ENCODE assay signal across 7 cellular contexts in the genomic region with DNA sequence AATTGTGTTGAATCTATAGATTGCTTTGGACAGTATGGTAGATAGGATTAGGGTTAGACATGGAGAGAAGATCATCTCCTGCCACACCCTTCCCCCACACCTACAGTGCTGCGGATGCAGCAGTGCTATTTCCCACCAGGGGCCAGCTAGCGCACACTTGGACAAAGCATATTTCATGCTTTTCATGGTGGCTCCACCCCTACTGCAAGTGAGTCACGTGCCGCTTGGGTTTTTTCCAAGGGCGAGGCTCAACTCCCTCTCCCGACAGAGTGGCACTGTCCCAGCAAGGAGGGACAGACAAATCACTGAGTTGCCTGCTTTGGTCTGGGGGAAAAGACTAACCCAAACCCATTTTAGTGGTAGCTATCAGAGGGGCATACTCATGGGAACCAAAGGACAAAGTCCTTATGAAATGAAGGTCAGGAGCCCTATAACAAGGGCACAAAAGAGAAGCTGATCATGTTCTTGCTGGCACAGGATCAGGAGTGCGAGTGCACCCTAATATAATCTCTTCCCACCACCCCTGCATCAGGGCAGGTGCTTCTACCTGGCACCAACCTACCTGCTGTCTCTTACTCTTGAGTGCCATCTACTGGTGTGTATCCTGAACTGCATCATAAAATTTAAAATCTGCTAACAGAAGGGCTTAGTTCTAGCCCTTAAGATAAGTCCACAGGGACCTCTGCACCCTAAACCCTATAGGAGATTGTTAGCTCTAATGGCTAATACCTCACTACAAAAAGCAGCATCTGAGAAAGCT. TPM values are rescaled to one million over a fixed set of nuclear protein-coding genes. Genes with fewer than 3 reads are reported as not detected.
DNase-seq lines count a peak whose midpoint lies in the region; ATAC-seq lines count a peak whose summit lies in the region.

No MANE protein-coding gene starts in this region.

- DNase-seq in DMS153 (lab: John Stamatoyannopoulos, UW) (peak; percentile 13), NOMO-1 treated with DMSO at 0.1 percent for 48 hours (lab: John Stamatoyannopoulos, UW; ENCODE audit: unreplicated experiment) (peak; percentile 4), NCI-H2227 treated with DMSO at 0.1 percent for 48 hours (lab: John Stamatoyannopoulos, UW) (no peak)
- DNase-seq in central memory CD4-positive, alpha-beta T cell = peak; percentile 47
- DNase-seq in naive thymus-derived CD8-positive, alpha-beta T cell = peak in 8 of 10 donors; percentile 0 to 62 (median 42)
- no peak for DNase-seq in activated T-helper 1 cell treated with anti-CD3 and anti-CD28 coated beads, Interleukin-12 subunit alpha, Interleukin-12 subunit beta, Interleukin-2, Interleukin-4 antibody, amounts not matched to agents 30 ng/mL and 10 ng/mL and 1 ng/mL, durations not matched to agents 14 hours and 24 hours and 36 hours (ENCODE audit: low spot score)

- ATAC-seq in GM19351 (IDR thresholded peaks at IDR 0.05; ENCODE audit: unreplicated experiment) = peak; percentile 60
- peak; percentile 68 to 72 for ATAC-seq in naive thymus-derived CD8-positive, alpha-beta T cell

- H3K36me3 Mint-ChIP-seq in naive thymus-derived CD8-positive, alpha-beta T cell = peaks cover 0 to 8% (median 0%) of the 10 kb centered on the region in 3 donors
- H3K36me3 Mint-ChIP-seq in activated T-helper 1 cell treated with anti-CD3 and anti-CD28 coated beads, Interleukin-12 subunit alpha, Interleukin-12 subunit beta, Interleukin-2, Interleukin-4 antibody, amounts not matched to agents 30 ng/mL and 10 ng/mL and 1 ng/mL, durations not matched to agents 14 hours and 24 hours and 36 hours (ENCODE audit: low read depth) = no peaks in the 10 kb centered on the region

- peak overlapping the region in 3 of 10 donors; percentile 28 to 83 (median 40) for H3K27ac Mint-ChIP-seq in naive thymus-derived CD8-positive, alpha-beta T cell
- H3K27ac Mint-ChIP-seq in activated T-helper 1 cell treated with anti-CD3 and anti-CD28 coated beads, Interleukin-12 subunit alpha, Interleukin-12 subunit beta, Interleukin-2, Interleukin-4 antibody, amounts not matched to agents 30 ng/mL and 10 ng/mL and 1 ng/mL, durations not matched to agents 14 hours and 24 hours and 36 hours = no peak overlapping the region

- intact Hi-C loops in activated T-helper 1 cell treated with anti-CD3 and anti-CD28 coated beads, Interleukin-12 subunit alpha, Interleukin-12 subunit beta, Interleukin-2, Interleukin-4 antibody, amounts not matched to agents 30 ng/mL and 10 ng/mL and 1 ng/mL, durations not matched to agents 14 hours and 24 hours and 36 hours (cut with micrococcal nuclease) = loop anchor here (1.0 to 5.0 kb wide), 5 partner anchors 80 to 1747 kb away; a partner anchor contains a TSS

- no peak overlapping the region for H3K4me3 Mint-ChIP-seq in naive thymus-derived CD8-positive, alpha-beta T cell
- no peak overlapping the region for H3K4me3 Mint-ChIP-seq in activated T-helper 1 cell treated with anti-CD3 and anti-CD28 coated beads, Interleukin-12 subunit alpha, Interleukin-12 subunit beta, Interleukin-2, Interleukin-4 antibody, amounts not matched to agents 30 ng/mL and 10 ng/mL and 1 ng/mL, durations not matched to agents 14 hours and 24 hours and 36 hours

- no peaks in the 10 kb centered on the region for H3K27me3 Mint-ChIP-seq in naive thymus-derived CD8-positive, alpha-beta T cell
- H3K27me3 Mint-ChIP-seq in activated T-helper 1 cell treated with anti-CD3 and anti-CD28 coated beads, Interleukin-12 subunit alpha, Interleukin-12 subunit beta, Interleukin-2, Interleukin-4 antibody, amounts not matched to agents 30 ng/mL and 10 ng/mL and 1 ng/mL, durations not matched to agents 14 hours and 24 hours and 36 hours (ENCODE audit: insufficient read depth) = no peaks in the 10 kb centered on the region

- H3K9me3 Mint-ChIP-seq in naive thymus-derived CD8-positive, alpha-beta T cell = no peaks in the 10 kb centered on the region
- no peaks in the 10 kb centered on the region for H3K9me3 Mint-ChIP-seq in activated T-helper 1 cell treated with anti-CD3 and anti-CD28 coated beads, Interleukin-12 subunit alpha, Interleukin-12 subunit beta, Interleukin-2, Interleukin-4 antibody, amounts not matched to agents 30 ng/mL and 10 ng/mL and 1 ng/mL, durations not matched to agents 14 hours and 24 hours and 36 hours

- H3K4me1 Mint-ChIP-seq in naive thymus-derived CD8-positive, alpha-beta T cell = peaks cover 0 to 7% (median 5%) of the 10 kb centered on the region in 4 donors
- no peaks in the 10 kb centered on the region for H3K4me1 Mint-ChIP-seq in activated T-helper 1 cell treated with anti-CD3 and anti-CD28 coated beads, Interleukin-12 subunit alpha, Interleukin-12 subunit beta, Interleukin-2, Interleukin-4 antibody, amounts not matched to agents 30 ng/mL and 10 ng/mL and 1 ng/mL, durations not matched to agents 14 hours and 24 hours and 36 hours (ENCODE audit: low read depth)

- POLR2A ChIA-PET in naive thymus-derived CD8-positive, alpha-beta T cell (lab: Charles Lee) = interaction anchor here (0.5 to 1.5 kb wide), 3 partner anchors 81 to 183 kb away, joined by 3 to 6 read pairs (median 3); a partner anchor contains a TSS

RNA-seq across cellular contexts. Expression of a gene that starts 55.1 kb away (rescaled TPM):
- total RNA-seq in naive thymus-derived CD8-positive, alpha-beta T cell = not detected
- polyA plus RNA-seq in naive thymus-derived CD8-positive, alpha-beta T cell = not detected
- 0.39 and 0.47 TPM in 2 replicates for total RNA-seq in activated T-helper 1 cell treated with anti-CD3 and anti-CD28 coated beads, Interleukin-12 subunit alpha, Interleukin-12 subunit beta, Interleukin-2, Interleukin-4 antibody, amounts not matched to agents 30 ng/mL and 10 ng/mL and 1 ng/mL, durations not matched to agents 14 hours and 24 hours and 36 hours

Comparison
In these comparisons a context has a peak if more than half of its experiments do, and no peak if none do; other contexts are left out.
1. DNase-seq: peak in DMS153 (single experiment), NOMO-1 treated with DMSO at 0.1 percent for 48 hours (single experiment), central memory CD4-positive, alpha-beta T cell (single experiment) and naive thymus-derived CD8-positive, alpha-beta T cell (8 of 10); none in activated T-helper 1 cell treated with anti-CD3 and anti-CD28 coated beads, Interleukin-12 subunit alpha, Interleukin-12 subunit beta, Interleukin-2, Interleukin-4 antibody, amounts not matched to agents 30 ng/mL and 10 ng/mL and 1 ng/mL, durations not matched to agents 14 hours and 24 hours and 36 hours (single experiment) and NCI-H2227 treated with DMSO at 0.1 percent for 48 hours (single experiment).